In the genomic region with DNA sequence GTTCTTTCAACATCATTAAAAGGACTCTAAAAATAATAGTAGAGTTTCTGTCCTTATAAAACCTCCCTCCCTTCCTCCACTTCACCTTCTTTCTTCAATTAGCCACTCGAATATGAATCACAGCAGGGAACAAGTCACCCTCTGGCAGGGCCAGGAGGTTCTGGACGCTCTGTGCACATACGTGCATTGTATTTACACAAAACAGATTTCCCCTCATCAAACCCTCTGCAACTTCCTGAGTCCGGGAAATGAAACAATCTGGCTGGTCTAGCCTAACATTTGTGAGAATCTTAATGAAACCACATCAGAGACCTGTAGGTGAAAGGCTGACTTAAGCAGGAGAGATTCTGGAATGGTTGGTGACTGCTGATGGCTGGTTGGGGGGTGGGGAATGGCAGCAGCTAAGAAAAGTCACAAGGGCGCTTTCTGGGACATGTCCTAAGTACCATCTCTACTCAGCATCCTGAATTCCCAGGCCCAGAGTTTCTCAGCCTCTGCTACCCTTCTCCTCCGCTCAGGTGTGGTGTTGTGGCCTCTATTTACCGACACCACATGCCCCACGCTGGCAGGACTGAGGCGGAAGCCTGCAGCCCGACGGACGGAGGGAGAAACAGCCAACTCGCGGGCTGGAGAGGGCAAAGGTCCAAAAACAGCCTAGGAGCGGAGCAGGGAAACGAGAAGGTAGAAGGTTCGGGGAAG, we compare ENCODE assay signal across 8 cellular contexts. TPM values are rescaled to one million over a fixed set of nuclear protein-coding genes. Genes with fewer than 3 reads are reported as not detected.
DNase-seq lines count a peak whose midpoint lies in the region; ATAC-seq and TF ChIP-seq lines count a peak whose summit lies in the region.

No MANE protein-coding gene starts in this region.

- peak overlapping the region; percentile 76 for H3K27ac Mint-ChIP-seq in activated CD4-positive, alpha-beta T cell treated with anti-CD3 and anti-CD28 coated beads, Interleukin-2, amount 10 ng/mL, durations not matched to agents 7 days and 5 days
- peak overlapping the region; percentile 81 for H3K27ac Mint-ChIP-seq in osteocyte (ENCODE audit: unreplicated experiment)

- peak; percentile 47 for DNase-seq in Right ventricle myocardium superior
- DNase-seq in cardiac septum (ENCODE audit: low spot score): no peak
- no peak for DNase-seq in activated CD4-positive, alpha-beta T cell treated with anti-CD3 and anti-CD28 coated beads, Interleukin-2, amount 10 ng/mL, durations not matched to agents 7 days and 5 days
- peak in 1 of 2 donors; percentile 11 for DNase-seq in foreskin keratinocyte
- no peak for DNase-seq in osteocyte (ENCODE audit: extremely low spot score, unreplicated experiment)
- no peak for DNase-seq in NCI-H446 (lab: John Stamatoyannopoulos, UW)
- no peak for DNase-seq in effector CD4-positive, alpha-beta T cell

- POLR2A ChIA-PET in activated CD4-positive, alpha-beta T cell treated with anti-CD3 and anti-CD28 coated beads, Interleukin-2, amount 10 ng/mL, durations not matched to agents 7 days and 5 days (lab: Charles Lee): no interaction called here

- H3K9me3 Mint-ChIP-seq in activated CD4-positive, alpha-beta T cell treated with anti-CD3 and anti-CD28 coated beads, Interleukin-2, amount 10 ng/mL, durations not matched to agents 7 days and 5 days: no peaks in the 10 kb centered on the region
- no peaks in the 10 kb centered on the region for H3K9me3 Mint-ChIP-seq in osteocyte (ENCODE audit: unreplicated experiment)

- peak overlapping the region; percentile 40 for H3K27ac ChIP-seq in foreskin keratinocyte

- peak overlapping the region; percentile 83 for H3K4me3 Mint-ChIP-seq in activated CD4-positive, alpha-beta T cell treated with anti-CD3 and anti-CD28 coated beads, Interleukin-2, amount 10 ng/mL, durations not matched to agents 7 days and 5 days
- peak overlapping the region; percentile 84 for H3K4me3 Mint-ChIP-seq in osteocyte (ENCODE audit: unreplicated experiment)

- CTCF ChIA-PET in activated CD4-positive, alpha-beta T cell treated with anti-CD3 and anti-CD28 coated beads, Interleukin-2, amount 10 ng/mL, durations not matched to agents 7 days and 5 days (lab: Charles Lee): no interaction called here

- TF ChIP-seq CTCF in foreskin keratinocyte (conservative IDR thresholded peaks at IDR 0.05) (no peak), osteocyte (IDR thresholded peaks at IDR 0.05) (no peak)

- no peaks in the 10 kb centered on the region for H3K4me1 ChIP-seq in foreskin keratinocyte

- H3K27me3 ChIP-seq in foreskin keratinocyte: no peaks in the 10 kb centered on the region

- no peaks in the 10 kb centered on the region for H3K36me3 Mint-ChIP-seq in activated CD4-positive, alpha-beta T cell treated with anti-CD3 and anti-CD28 coated beads, Interleukin-2, amount 10 ng/mL, durations not matched to agents 7 days and 5 days (ENCODE audit: low read depth)
- no peaks in the 10 kb centered on the region for H3K36me3 Mint-ChIP-seq in osteocyte (ENCODE audit: unreplicated experiment)

- intact Hi-C loops in Right ventricle myocardium superior (cut with DNase I) (no loop called here), cardiac septum (cut with DNase I) (no loop called here)

- peaks cover 23% of the 10 kb centered on the region for H3K4me1 Mint-ChIP-seq in activated CD4-positive, alpha-beta T cell treated with anti-CD3 and anti-CD28 coated beads, Interleukin-2, amount 10 ng/mL, durations not matched to agents 7 days and 5 days
- peaks cover 18% of the 10 kb centered on the region for H3K4me1 Mint-ChIP-seq in osteocyte (ENCODE audit: unreplicated experiment)

- ATAC-seq in Right ventricle myocardium superior (ENCODE audit: poor library complexity) (peak; percentile 40), foreskin keratinocyte (peak; percentile 1), GM21825 (IDR thresholded peaks at IDR 0.05; ENCODE audit: unreplicated experiment) (no peak)

- peaks cover 2% of the 10 kb centered on the region for H3K27me3 Mint-ChIP-seq in activated CD4-positive, alpha-beta T cell treated with anti-CD3 and anti-CD28 coated beads, Interleukin-2, amount 10 ng/mL, durations not matched to agents 7 days and 5 days
- H3K27me3 Mint-ChIP-seq in osteocyte (ENCODE audit: unreplicated experiment): peaks cover 3% of the 10 kb centered on the region

RNA-seq across cellular contexts. Expression of gene ZDHHC9, which starts 1.0 kb away (rescaled TPM):
- 17.3 TPM for total RNA-seq in Right ventricle myocardium superior
- total RNA-seq in cardiac septum: 9.2 TPM
- 1 to 10 TPM; 4.1 to 4.2 TPM for total RNA-seq in activated CD4-positive, alpha-beta T cell treated with anti-CD3 and anti-CD28 coated beads, Interleukin-2, amount 10 ng/mL, durations not matched to agents 7 days and 5 days
- 18.9 and 23.0 TPM in 2 replicates for total RNA-seq in foreskin keratinocyte
- polyA plus RNA-seq in foreskin keratinocyte: 15.7 and 17.7 TPM in 2 replicates
- 29.3 and 32.2 TPM in 2 replicates for total RNA-seq in osteocyte
